8 cellular contexts compared by ENCODE assay signal in genomic region chr10:34815174-34816066, GRCh38. TPM values are rescaled to one million over a fixed set of nuclear protein-coding genes. Genes with fewer than 3 reads are reported as not detected.
DNase-seq lines count a peak whose midpoint lies in the region; ATAC-seq and TF ChIP-seq lines count a peak whose summit lies in the region.

PARD3 (minus strand) TSS chr10:34815296; CDS start chr10:34814995, 301 bp downstream.

- peak within 1 kb of the TSS; percentile 62 for H3K4me3 Mint-ChIP-seq in Calu3 (ENCODE audit: low read depth, unreplicated experiment)
- H3K4me3 Mint-ChIP-seq in activated T-cell treated with anti-CD3 and anti-CD28 coated beads, Interleukin-2, amount 50 U/mL, for 72 hours, result peak within 1 kb of the TSS; percentile 60 to 81

- peaks cover 46% of the 10 kb centered on the region for H3K4me1 Mint-ChIP-seq in Calu3 (ENCODE audit: low read depth, unreplicated experiment)
- peaks cover 12% of the 10 kb centered on the region for H3K4me1 Mint-ChIP-seq in activated T-cell treated with anti-CD3 and anti-CD28 coated beads, Interleukin-2, amount 50 U/mL, for 72 hours (ENCODE audit: low read depth)

- peak in 1 of 2 donors; percentile 36 for TF ChIP-seq POLR2A in gastroesophageal sphincter (IDR thresholded peaks at IDR 0.05)

- TF ChIP-seq CTCF in Calu3 (IDR thresholded peaks at IDR 0.05; ENCODE audit: unreplicated experiment) (no peak), gastroesophageal sphincter (IDR thresholded peaks at IDR 0.05) (no peak)

- H3K4me1 ChIP-seq in gastroesophageal sphincter (peaks cover 2 to 57% (median 11%) of the 10 kb centered on the region in 3 donors), neuron (ENCODE audit: insufficient read depth, low read length) (peaks cover 45% of the 10 kb centered on the region)

- H3K27me3 Mint-ChIP-seq in Calu3 (ENCODE audit: unreplicated experiment), result no peaks in the 10 kb centered on the region
- peaks cover 56% of the 10 kb centered on the region for H3K27me3 Mint-ChIP-seq in activated T-cell treated with anti-CD3 and anti-CD28 coated beads, Interleukin-2, amount 50 U/mL, for 72 hours (ENCODE audit: low read depth)

- H3K4me3 ChIP-seq in MG63 (peak within 1 kb of the TSS; percentile 88), gastroesophageal sphincter (peak within 1 kb of the TSS; percentile 86 to 99), neuron (ENCODE audit: low read length) (peak within 1 kb of the TSS; percentile 96)

- H3K36me3 Mint-ChIP-seq in Calu3 (ENCODE audit: insufficient read depth, unreplicated experiment), result peaks cover 30% of the 10 kb centered on the region
- no peaks in the 10 kb centered on the region for H3K36me3 Mint-ChIP-seq in activated T-cell treated with anti-CD3 and anti-CD28 coated beads, Interleukin-2, amount 50 U/mL, for 72 hours (ENCODE audit: insufficient read depth in 2 of 2)

- ATAC-seq in GM19463 (IDR thresholded peaks at IDR 0.05; ENCODE audit: unreplicated experiment) (peak; percentile 63), gastroesophageal sphincter (peak; percentile 82), GM18873 (IDR thresholded peaks at IDR 0.05; ENCODE audit: low FRiP score, unreplicated experiment) (no peak)
- ATAC-seq in activated T-cell treated with anti-CD3 and anti-CD28 coated beads, Interleukin-2, amount 50 U/mL, for 72 hours (replicated peaks in 1 of 2), result peak; percentile 65 to 77

- H3K27ac ChIP-seq in gastroesophageal sphincter, result peak within 1 kb of the TSS; percentile 65 to 95 (median 92)

- H3K27me3 ChIP-seq in MG63 (peaks cover 2% of the 10 kb centered on the region; the same call in 1 of the 2 replicates), gastroesophageal sphincter (no peaks in the 10 kb centered on the region), neuron (ENCODE audit: insufficient read depth, low read length) (no peaks in the 10 kb centered on the region)

- H3K27ac Mint-ChIP-seq in Calu3 (ENCODE audit: unreplicated experiment), result peak within 1 kb of the TSS; percentile 76
- H3K27ac Mint-ChIP-seq in activated T-cell treated with anti-CD3 and anti-CD28 coated beads, Interleukin-2, amount 50 U/mL, for 72 hours, result no peak within 1 kb of the TSS

- peak within 1 kb of the TSS; percentile 77 for H2AFZ ChIP-seq in neuron (ENCODE audit: low read depth, low read length)

- H3K36me3 ChIP-seq in MG63 (no peaks in the 10 kb centered on the region; the same call in 1 of the 2 replicates), gastroesophageal sphincter (no peaks in the 10 kb centered on the region), neuron (ENCODE audit: insufficient read depth, low read length) (no peaks in the 10 kb centered on the region)

- DNase-seq in Calu3 (peak; percentile 72), MG63 (peak; percentile 76), HPDE6-E6E7 (ENCODE audit: extremely low spot score) (no peak)
- peak; percentile 5 to 28 for DNase-seq in activated T-cell treated with anti-CD3 and anti-CD28 coated beads, Interleukin-2, amount 50 U/mL, for 72 hours

- intact Hi-C loops in Calu3 (cut with micrococcal nuclease; ENCODE audit: unreplicated experiment), result no loop called here

- CTCF ChIA-PET in Calu3 (lab: Charles Lee), result interaction anchor here (0.5 to 1.2 kb wide), 5 partner anchors 10 to 179 kb away, joined by 3 to 4 read pairs (median 3); no protein-coding TSS in a partner anchor

- no peaks in the 10 kb centered on the region for H3K9me3 Mint-ChIP-seq in Calu3 (ENCODE audit: low read depth, unreplicated experiment)
- H3K9me3 Mint-ChIP-seq in activated T-cell treated with anti-CD3 and anti-CD28 coated beads, Interleukin-2, amount 50 U/mL, for 72 hours, result no peaks in the 10 kb centered on the region

- BruUV-seq in Calu3 (replicated peaks; lab: Mats Ljungman, UMichigan), result no TSS peak

- 0% methylated on average over 9 of the region's 84 CpGs; no CpG with 5 or more reads in 1 of the 2 donors for WGBS in gastroesophageal sphincter (ENCODE audit: low coverage in 1 of 2), 2 donors

- TF ChIP-seq EP300 in gastroesophageal sphincter (IDR thresholded peaks at IDR 0.05), result no peak

- H3K9me3 ChIP-seq in MG63 (no peaks in the 10 kb centered on the region), gastroesophageal sphincter (no peaks in the 10 kb centered on the region), neuron (ENCODE audit: low read length) (no peaks in the 10 kb centered on the region)

RNA-seq across cellular contexts. Expression of gene PARD3, which starts in this region (rescaled TPM):
- 57.6 and 62.4 TPM in 2 replicates for total RNA-seq in Calu3 (2022)
- 50.0 and 52.6 TPM in 2 replicates for total RNA-seq in MG63 (2014; rRNA removed; shearing (Covaris generic); ENCODE audit: low replicate concordance)
- 1 to 10 TPM; 2.3 to 3.7 TPM for total RNA-seq in activated T-cell treated with anti-CD3 and anti-CD28 coated beads, Interleukin-2, amount 50 U/mL, for 72 hours
- 100 to 1,000 TPM; 101 to 127 (median 115) TPM for total RNA-seq in gastroesophageal sphincter

Comparison
In these comparisons a context has a peak if more than half of its experiments do, and no peak if none do; other contexts are left out.
1. RNA of gene PARD3 (total RNA-seq): 101 to 127 TPM in gastroesophageal sphincter, 57.6 to 62.4 TPM in Calu3 and 50.0 to 52.6 TPM in MG63; 2.3 to 3.7 TPM in activated T-cell treated with anti-CD3 and anti-CD28 coated beads, Interleukin-2, amount 50 U/mL, for 72 hours; every median in the first group is over 10 times any median in the second.
2. Peak in every context shown above with its lines, with median percentiles within 50 percentile points of each other: H3K4me3 ChIP-seq.